9 cellular contexts compared by ENCODE assay signal in genomic region chr3:187935623-187936156, GRCh38.
DNase-seq lines count a peak whose midpoint lies in the region; ATAC-seq and TF ChIP-seq lines count a peak whose summit lies in the region.
"Had no signal": no experiment of that assay in that cellular context is flagged by ENCODE, and none has a peak within 500 bp of the region (broad histone marks: within the 10 kb centered on the region; RNA-seq: fewer than 3 reads in every experiment).

No MANE protein-coding gene starts in this region.

- H3K79me2 ChIP-seq in DOHH2 (ENCODE audit: control insufficient read depth, low read length): peaks cover 54% of the 10 kb centered on the region

- no peaks in the 10 kb centered on the region for H3K9me3 ChIP-seq in DOHH2 (ENCODE audit: control insufficient read depth, insufficient read depth, low read length)

- in situ Hi-C loops in G401 (cut with HindIII; ENCODE audit: low sequenced_read_pairs): no loop called here

- no peaks in the 10 kb centered on the region for H3K9me2 ChIP-seq in DOHH2 (replicated peaks; ENCODE audit: control insufficient read depth, low read length)

- H3K4me1 ChIP-seq in DOHH2 (ENCODE audit: control insufficient read depth, low read length): peaks cover 100% of the 10 kb centered on the region

- no peaks in the 10 kb centered on the region for H3K27me3 ChIP-seq in DOHH2 (ENCODE audit: control insufficient read depth, low read length)

- peak; percentile 98 for ATAC-seq in GM19467 (IDR thresholded peaks at IDR 0.05; ENCODE audit: unreplicated experiment)
- ATAC-seq in HG03457 (IDR thresholded peaks at IDR 0.05; ENCODE audit: unreplicated experiment): peak; percentile 94
- ATAC-seq: HCT116 had no signal

- peak; percentile 31 for DNase-seq in activated T-cell treated with anti-CD3 and anti-CD28 coated beads, Interleukin-2, amount 50 U/mL, for 1 hour
- peak; percentile 35 to 48 for DNase-seq in stimulated activated CD4-positive, alpha-beta T cell treated with anti-CD3 and anti-CD28 coated beads, Interleukin-2, amount 100 ng/mL, for 24 hours
- DNase-seq in G401 (ENCODE audit: low spot score) (no peak), hypothalamus (lab: John Stamatoyannopoulos, UW) (no peak), D341Med (ENCODE audit: low spot score) (no peak)

- peak overlapping the region; percentile 99 for H3K27ac ChIP-seq in DOHH2 (ENCODE audit: low read depth, low read length)

- H3F3A ChIP-seq in DOHH2 (ENCODE audit: control insufficient read depth, insufficient read depth): peaks cover 60% of the 10 kb centered on the region

- TF ChIP-seq CTCF in DOHH2 (IDR thresholded peaks at IDR 0.05; ENCODE audit: low read depth, low read length, poor library complexity, severe bottlenecking): no peak

- H3K4me3 ChIP-seq in DOHH2 (ENCODE audit: low read length): peak overlapping the region; percentile 57

- H4K20me1 ChIP-seq in DOHH2 (ENCODE audit: control insufficient read depth, insufficient read depth, low read depth, low read length): no peaks in the 10 kb centered on the region

- H3K4me2 ChIP-seq in DOHH2 (ENCODE audit: low read length): peak overlapping the region; percentile 74

- peaks cover 34% of the 10 kb centered on the region for H3K36me3 ChIP-seq in DOHH2 (ENCODE audit: control insufficient read depth, low read length)

Comparison
In these comparisons a context has a peak if more than half of its experiments do, and no peak if none do; other contexts are left out.
1. DNase-seq: peak in activated T-cell treated with anti-CD3 and anti-CD28 coated beads, Interleukin-2, amount 50 U/mL, for 1 hour (single experiment) and stimulated activated CD4-positive, alpha-beta T cell treated with anti-CD3 and anti-CD28 coated beads, Interleukin-2, amount 100 ng/mL, for 24 hours (2 of 2); none in G401 (single experiment), hypothalamus (0 of 51) and D341Med (single experiment).